8 cellular contexts compared by ENCODE assay signal in genomic region chr20:5191829-5192569, GRCh38.
DNase-seq lines count a peak whose midpoint lies in the region; ATAC-seq, FAIRE-seq and TF ChIP-seq lines count a peak whose summit lies in the region.

No MANE protein-coding gene starts in this region.

- H3K4me3 ChIP-seq in endothelial cell of umbilical vein (replicated peaks in 1 of 3; ENCODE audit: insufficient read depth in 1 of 3, low read depth in 1 of 3, low read length in 3 of 3) (no peak overlapping the region), upper lobe of right lung (no peak overlapping the region)

- CTCF ChIA-PET in endothelial cell of umbilical vein (lab: Charles Lee), result interaction anchor here (0.6 to 4.8 kb wide), 42 partner anchors 11 to 586 kb away, joined by 3 to 371 read pairs (median 6); partner anchors contain the start of gene CDS2

- H4K20me1 ChIP-seq in endothelial cell of umbilical vein (replicated peaks; ENCODE audit: control insufficient read depth, extremely low read depth, insufficient read depth, low read length), result no peaks in the 10 kb centered on the region

- peaks cover 3% of the 10 kb centered on the region for H3K4me1 ChIP-seq in endothelial cell of umbilical vein (ENCODE audit: control insufficient read depth, extremely low read depth, insufficient read depth, low read length)
- no peaks in the 10 kb centered on the region for H3K4me1 ChIP-seq in upper lobe of right lung

- H3K36me3 ChIP-seq in endothelial cell of umbilical vein (ENCODE audit: control insufficient read depth in 2 of 2, extremely low read depth in 1 of 2, insufficient read depth in 2 of 2, low read length in 2 of 2) (peaks cover 0 to 18% of the 10 kb centered on the region in 2 experiments), upper lobe of right lung (peaks cover 59% of the 10 kb centered on the region)

- H3K4me2 ChIP-seq in endothelial cell of umbilical vein (ENCODE audit: insufficient read depth, low read length), result no peak overlapping the region

- ATAC-seq in HG02759 (IDR thresholded peaks at IDR 0.05; ENCODE audit: unreplicated experiment) (peak; percentile 60), upper lobe of right lung (peak; percentile 89)

- no peaks in the 10 kb centered on the region for H3K27me3 ChIP-seq in endothelial cell of umbilical vein (ENCODE audit: control insufficient read depth in 2 of 2, insufficient read depth in 2 of 2, low read length in 2 of 2)
- H3K27me3 ChIP-seq in upper lobe of right lung, result no peaks in the 10 kb centered on the region

- no peak for TF ChIP-seq POLR2A in endothelial cell of umbilical vein (IDR thresholded peaks at IDR 0.05; ENCODE audit: low read depth, low read length)

- peak; percentile 59 to 64 for TF ChIP-seq CTCF in endothelial cell of umbilical vein (IDR thresholded peaks at IDR 0.05; ENCODE audit: extremely low read depth in 1 of 2, insufficient read depth in 1 of 2, low read depth in 1 of 2, low read length in 2 of 2)
- peak; percentile 75 for TF ChIP-seq CTCF in upper lobe of right lung (IDR thresholded peaks at IDR 0.05)

- POLR2A ChIA-PET in endothelial cell of umbilical vein (lab: Charles Lee), result interaction anchor here (1.1 to 2.0 kb wide), 2 partner anchors 66 to 72 kb away, joined by 6 to 27 read pairs; partner anchors contain the start of genes CDS2 and PCNA

- no peaks in the 10 kb centered on the region for H3K9me3 ChIP-seq in endothelial cell of umbilical vein (replicated peaks; ENCODE audit: control insufficient read depth, insufficient read depth, low read length)
- no peaks in the 10 kb centered on the region for H3K9me3 ChIP-seq in upper lobe of right lung

- FAIRE-seq in endothelial cell of umbilical vein (lab: Jason Lieb, UNC), result peak; percentile 94

- DNase-seq in NK-92 treated with Interleukin-12 subunit alpha and Interleukin-12 subunit beta, amount 100 ng/mL, for 24 hours (lab: John Stamatoyannopoulos, UW), result peak; percentile 10
- DNase-seq in NK-92 (lab: John Stamatoyannopoulos, UW; ENCODE audit: unreplicated experiment) (no peak), NCI-H2227 (lab: John Stamatoyannopoulos, UW; ENCODE audit: unreplicated experiment) (peak; percentile 79), endothelial cell of umbilical vein (ENCODE audit: low read depth, low spot score) (peak; percentile 79), middle frontal gyrus (ENCODE audit: extremely low spot score, low spot score) (peak; percentile 73), upper lobe of right lung (no peak)
- peak; percentile 14 to 31 for DNase-seq in activated CD4-positive, alpha-beta T cell treated with anti-CD3 and anti-CD28 coated beads for 4 hours

- H3K27ac ChIP-seq in endothelial cell of umbilical vein (ENCODE audit: insufficient read depth, low read depth, low read length) (no peak overlapping the region), upper lobe of right lung (peak overlapping the region; percentile 11)

- intact Hi-C loops in endothelial cell of umbilical vein (cut with micrococcal nuclease) (loop anchor here (1.0 kb wide), 3 partner anchors 66 to 136 kb away; no protein-coding TSS in a partner anchor), upper lobe of right lung (cut with DNase I) (no loop called here)

- H3K9me1 ChIP-seq in endothelial cell of umbilical vein (replicated peaks; ENCODE audit: control insufficient read depth, extremely low read depth, insufficient read depth, low read length), result no peaks in the 10 kb centered on the region

- H2AFZ ChIP-seq in endothelial cell of umbilical vein (ENCODE audit: low read depth, low read length), result no peak overlapping the region

- no peaks in the 10 kb centered on the region for H3K79me2 ChIP-seq in endothelial cell of umbilical vein (ENCODE audit: control insufficient read depth, insufficient read depth, low read length)

- dilution Hi-C loops in endothelial cell of umbilical vein (cut with MboI; ENCODE audit: extremely low pct_ligation_motif_present, low sequenced_read_pairs), result no loop called here

- H3K9ac ChIP-seq in endothelial cell of umbilical vein (replicated peaks; ENCODE audit: extremely low read depth, insufficient read depth, low read length), result no peak overlapping the region

- no TSS peak for BruUV-seq in endothelial cell of umbilical vein (replicated peaks; lab: Mats Ljungman, UMichigan)

TF ChIP-seq in endothelial cell of umbilical vein, 7 proteins besides CTCF, POLR2A, EP300 and RAD21:
- TF ChIP-seq FOS (IDR thresholded peaks at IDR 0.05; ENCODE audit: borderline replicate concordance, insufficient read depth, low read length), result no peak
- TF ChIP-seq MYC (IDR thresholded peaks at IDR 0.05; ENCODE audit: low read depth, low read length), result no peak
- no peak for TF ChIP-seq MAX (IDR thresholded peaks at IDR 0.05; ENCODE audit: insufficient read depth, insufficient read length)
- no peak for TF ChIP-seq POLR2AphosphoS5 (IDR thresholded peaks at IDR 0.05; ENCODE audit: insufficient read depth, low read depth, low read length)
- TF ChIP-seq EZH2 (IDR thresholded peaks at IDR 0.05; ENCODE audit: borderline replicate concordance, low read depth, low read length, severe bottlenecking), result no peak
- no peak for TF ChIP-seq JUN (IDR thresholded peaks at IDR 0.05; ENCODE audit: borderline replicate concordance, insufficient read depth, insufficient read length, low read depth)
- no peak for TF ChIP-seq GATA2 (IDR thresholded peaks at IDR 0.05; ENCODE audit: insufficient read depth, insufficient read length, low read depth, low read length)

Comparison
In these comparisons a context has a peak if more than half of its experiments do, and no peak if none do; other contexts are left out.
1. DNase-seq: peak in NK-92 treated with Interleukin-12 subunit alpha and Interleukin-12 subunit beta, amount 100 ng/mL, for 24 hours (single experiment), NCI-H2227 (single experiment), activated CD4-positive, alpha-beta T cell treated with anti-CD3 and anti-CD28 coated beads for 4 hours (2 of 2), endothelial cell of umbilical vein (single experiment) and middle frontal gyrus (single experiment); none in NK-92 (single experiment) and upper lobe of right lung (single experiment).